ENCODE assay signal across 29 cellular contexts in the genomic region with DNA sequence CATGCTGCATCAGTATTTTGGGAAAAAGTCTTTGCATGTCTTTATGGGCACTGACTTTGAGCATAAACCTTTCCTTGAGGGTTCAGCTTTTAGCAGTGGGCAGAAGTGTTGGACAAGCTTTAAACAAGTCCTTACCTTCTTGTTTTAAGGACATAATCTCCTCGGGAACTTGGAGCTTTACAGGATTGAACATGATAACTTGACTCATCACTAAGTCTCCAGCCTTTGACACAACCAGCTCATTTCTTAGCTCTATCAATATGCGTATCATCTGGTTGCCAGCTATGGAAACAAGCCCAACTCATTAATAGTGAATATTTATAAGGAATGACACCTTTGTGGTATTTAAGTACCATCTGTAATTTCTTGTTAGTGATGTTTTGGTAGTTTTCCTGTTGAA.
"Had no signal": no experiment of that assay in that cellular context is flagged by ENCODE, and none has a peak within 500 bp of the region (broad histone marks: within the 10 kb centered on the region; RNA-seq: fewer than 3 reads in every experiment).

No MANE protein-coding gene starts in this region.

- H3K79me2 ChIP-seq: hepatocyte had no signal

- H3K9me3 Mint-ChIP-seq: memory B cell, mesothelial cell of epicardium, neural crest cell had no signal

- H3K4me1 Mint-ChIP-seq: naive B cell, neural crest cell had no signal

- ATAC-seq: gastrocnemius medialis; left ventricle myocardium superior; lower lobe of right lung; mucosa of descending colon; pancreas; right lobe of liver; stimulated activated naive CD8-positive, alpha-beta T cell treated with anti-CD3 and anti-CD28 coated beads, Interleukin-15, amount 100 ng/mL, for 72 hours; upper lobe of right lung had no signal

- H3K9me3 ChIP-seq: esophagus squamous epithelium, gastrocnemius medialis, lower lobe of right lung, mucosa of descending colon, neutrophil, pancreas, right lobe of liver, suprapubic skin, transverse colon, upper lobe of right lung, uterus had no signal

- H3K36me3 ChIP-seq: esophagus squamous epithelium, gastrocnemius medialis, lower lobe of right lung, neutrophil, pancreas, right lobe of liver, suprapubic skin, transverse colon, upper lobe of right lung, uterus had no signal

- H3K4me3 ChIP-seq: dorsolateral prefrontal cortex, esophagus squamous epithelium, gastrocnemius medialis, hepatocyte, lower lobe of right lung, mucosa of descending colon, pancreas, right lobe of liver, suprapubic skin, transverse colon, upper lobe of right lung, uterus had no signal

- H3K4me3 Mint-ChIP-seq: memory B cell; mesothelial cell of epicardium; naive B cell; natural killer cell treated with Interleukin-12 subunit alpha and Interleukin-12 subunit beta and Interleukin-15 and Interleukin-18, amount 100 ng/mL, for 72 hours; neural crest cell; stimulated activated naive CD8-positive, alpha-beta T cell treated with anti-CD3 and anti-CD28 coated beads, Interleukin-15, amount 100 ng/mL, for 72 hours had no signal

- DNase-seq: dorsolateral prefrontal cortex; effector CD4-positive, alpha-beta T cell; esophagus squamous epithelium; gastrocnemius medialis; head of caudate nucleus; islet precursor cell; left ventricle myocardium superior; lower lobe of right lung; mucosa of descending colon; naive B cell; pancreas; right lobe of liver; small intestine; stimulated activated CD4-positive, alpha-beta T cell treated with anti-CD3 and anti-CD28 coated beads, Interleukin-12 subunit alpha, Interleukin-12 subunit beta, amount 100 ng/mL, for 4 hours; stimulated activated CD4-positive, alpha-beta T cell treated with anti-CD3 and anti-CD28 coated beads, Interleukin-1b, Interleukin-23, amount 100 ng/mL, for 48 hours; stimulated activated CD4-positive, alpha-beta T cell treated with anti-CD3 and anti-CD28 coated beads, Interleukin-4, amount 100 ng/mL, for 1 hour; stimulated activated CD8-positive, alpha-beta memory T cell treated with anti-CD3 and anti-CD28 coated beads, Interleukin-4, amount 100 ng/mL, for 48 hours; stimulated activated naive CD4-positive, alpha-beta T cell; stimulated activated naive CD8-positive, alpha-beta T cell treated with anti-CD3 and anti-CD28 coated beads, Interleukin-15, amount 100 ng/mL, for 72 hours; transverse colon; upper lobe of right lung; uterus had no signal

- H3K27ac ChIP-seq: dorsolateral prefrontal cortex, esophagus squamous epithelium, gastrocnemius medialis, hepatocyte, lower lobe of right lung, neutrophil, pancreas, right lobe of liver, suprapubic skin, transverse colon, upper lobe of right lung, uterus had no signal

- H3K27me3 ChIP-seq: dorsolateral prefrontal cortex, esophagus squamous epithelium, gastrocnemius medialis, hepatocyte, neutrophil, pancreas, right lobe of liver, suprapubic skin, transverse colon, upper lobe of right lung, uterus had no signal

- H3K27me3 Mint-ChIP-seq: naive B cell; natural killer cell treated with Interleukin-12 subunit alpha and Interleukin-12 subunit beta and Interleukin-15 and Interleukin-18, amount 100 ng/mL, for 72 hours had no signal

- H3K36me3 Mint-ChIP-seq: memory B cell, mesothelial cell of epicardium, naive B cell had no signal

- H3K27ac Mint-ChIP-seq: memory B cell, mesothelial cell of epicardium, naive B cell had no signal

- H2AFZ ChIP-seq: hepatocyte had no signal

- H3K4me1 ChIP-seq: esophagus squamous epithelium, gastrocnemius medialis, lower lobe of right lung, pancreas, suprapubic skin, transverse colon, upper lobe of right lung, uterus had no signal
